Comparison of ENCODE assay signal across 31 cellular contexts in the genomic region with DNA sequence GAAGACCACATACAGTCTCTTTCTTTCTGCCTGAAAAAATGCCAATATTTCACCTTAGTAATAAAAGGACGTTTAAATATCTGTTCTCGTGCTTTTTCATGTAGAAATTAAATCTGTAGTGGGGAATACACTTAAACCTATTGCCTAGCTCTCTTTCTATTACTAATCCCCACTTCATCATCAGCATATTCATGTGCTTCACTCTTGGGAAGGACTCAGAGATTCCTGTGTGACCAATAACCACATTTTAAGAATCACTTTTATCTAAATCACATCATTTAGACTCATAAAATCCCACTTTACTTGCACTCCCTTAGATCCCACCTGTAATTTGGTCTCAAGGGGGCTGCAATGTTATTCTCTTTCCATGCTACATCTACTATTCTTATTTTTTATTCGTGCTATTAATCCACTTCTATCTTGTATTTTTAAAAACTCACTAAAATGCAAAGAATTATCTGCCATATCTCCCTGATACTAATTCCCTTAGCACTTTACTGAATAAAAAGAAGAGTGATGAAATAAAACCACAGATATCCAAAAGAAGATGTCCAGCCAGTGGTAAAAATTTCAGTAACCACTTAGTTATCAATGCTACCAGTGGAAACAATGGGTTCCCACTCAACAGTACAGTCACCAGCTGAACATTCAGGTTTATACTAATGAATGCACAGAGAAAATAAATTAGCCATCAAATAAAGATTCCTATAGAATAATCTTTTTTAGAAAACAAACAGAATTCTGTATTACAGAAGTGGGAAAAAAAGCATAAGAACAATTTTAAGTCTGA.
"Had no signal": no experiment of that assay in that cellular context is flagged by ENCODE, and none has a peak within 500 bp of the region (broad histone marks: within the 10 kb centered on the region; RNA-seq: fewer than 3 reads in every experiment).

No MANE protein-coding gene starts in this region.

- H3K27ac ChIP-seq: adrenal gland, left lung, lower lobe of right lung, neural progenitor cell, right lobe of liver, skin epidermis, tibial artery, upper lobe of right lung had no signal

- DNase-seq: activated CD4-positive, alpha-beta memory T cell treated with anti-CD3 and anti-CD28 coated beads for 36 hours; activated CD4-positive, alpha-beta T cell treated with anti-CD3 and anti-CD28 coated beads, Interleukin-2, amount 10 ng/mL, durations not matched to agents 24 days and 14 days; activated CD4-positive, CD25-positive, alpha-beta regulatory T cell treated with anti-CD3 and anti-CD28 coated beads, Interleukin-2, amount 50 U/mL, for 72 hours; activated CD8-positive, alpha-beta memory T cell treated with anti-CD3 and anti-CD28 coated beads, Interleukin-2, amount 50 U/mL, for 4 hours; activated effector memory CD4-positive, alpha-beta T cell treated with anti-CD3 and anti-CD28 coated beads, Interleukin-2, amount 50 U/mL, for 16 hours; activated naive CD4-positive, alpha-beta T cell treated with anti-CD3 and anti-CD28 coated beads for 36 hours; activated naive CD8-positive, alpha-beta T cell treated with anti-CD3 and anti-CD28 coated beads for 36 hours; activated T-cell treated with anti-CD3 and anti-CD28 coated beads, Interleukin-2, amount 50 U/mL, for 1 hour; adrenal gland; dermis blood vessel endothelial cell; effector CD8-positive, alpha-beta T cell; left lung; lower lobe of right lung; mesendoderm; natural killer cell; occipital lobe; posterior cingulate gyrus; right lobe of liver; stimulated activated CD4-positive, alpha-beta T cell treated with anti-CD3 and anti-CD28 coated beads, Interleukin-12 subunit alpha, Interleukin-12 subunit beta, amount 100 ng/mL, for 4 hours; stimulated activated CD4-positive, alpha-beta T cell treated with anti-CD3 and anti-CD28 coated beads, Interleukin-4, amount 100 ng/mL, for 24 hours; stimulated activated naive CD8-positive, alpha-beta T cell treated with anti-CD3 and anti-CD28 coated beads, Interleukin-15, amount 100 ng/mL, for 72 hours; tibial artery; upper lobe of right lung had no signal

- H3K27me3 Mint-ChIP-seq: activated CD4-positive, alpha-beta memory T cell treated with anti-CD3 and anti-CD28 coated beads for 36 hours; activated CD4-positive, alpha-beta T cell treated with anti-CD3 and anti-CD28 coated beads, Interleukin-2, amount 10 ng/mL, durations not matched to agents 24 days and 14 days; central memory CD8-positive, alpha-beta T cell; stimulated activated naive CD8-positive, alpha-beta T cell treated with anti-CD3 and anti-CD28 coated beads, Interleukin-15, amount 100 ng/mL, for 72 hours had no signal

- H3K27me3 ChIP-seq: adrenal gland, left lung, right lobe of liver, tibial artery, upper lobe of right lung had no signal

- H3K9ac ChIP-seq: neural progenitor cell had no signal

- H3K36me3 Mint-ChIP-seq: activated CD4-positive, alpha-beta memory T cell treated with anti-CD3 and anti-CD28 coated beads for 36 hours; activated naive CD8-positive, alpha-beta T cell treated with anti-CD3 and anti-CD28 coated beads for 36 hours; natural killer cell; neural progenitor cell; stimulated activated effector memory CD8-positive, alpha-beta T cell treated with anti-CD3 and anti-CD28 coated beads, Interleukin-12 subunit alpha, Interleukin-12 subunit beta, amount 100 ng/mL, for 72 hours had no signal

- H3K4me3 Mint-ChIP-seq: activated CD4-positive, alpha-beta memory T cell treated with anti-CD3 and anti-CD28 coated beads for 36 hours; activated CD4-positive, alpha-beta T cell treated with anti-CD3 and anti-CD28 coated beads, Interleukin-2, amount 10 ng/mL, durations not matched to agents 24 days and 14 days; activated naive CD4-positive, alpha-beta T cell treated with anti-CD3 and anti-CD28 coated beads for 36 hours; activated naive CD8-positive, alpha-beta T cell treated with anti-CD3 and anti-CD28 coated beads for 36 hours; activated T-helper 1 cell treated with anti-CD3 and anti-CD28 coated beads, Interleukin-12 subunit alpha, Interleukin-12 subunit beta, Interleukin-2, Interleukin-4 antibody, amounts not matched to agents 30 ng/mL and 10 ng/mL and 1 ng/mL, durations not matched to agents 14 hours and 24 hours and 36 hours; central memory CD8-positive, alpha-beta T cell; natural killer cell; neural progenitor cell; stimulated activated effector memory CD8-positive, alpha-beta T cell treated with anti-CD3 and anti-CD28 coated beads, Interleukin-12 subunit alpha, Interleukin-12 subunit beta, amount 100 ng/mL, for 72 hours; stimulated activated naive CD8-positive, alpha-beta T cell treated with anti-CD3 and anti-CD28 coated beads, Interleukin-15, amount 100 ng/mL, for 72 hours had no signal

- H2AFZ ChIP-seq: neural progenitor cell had no signal

- H3K4me1 Mint-ChIP-seq: activated CD4-positive, alpha-beta T cell treated with anti-CD3 and anti-CD28 coated beads, Interleukin-2, amount 10 ng/mL, durations not matched to agents 24 days and 14 days; activated naive CD8-positive, alpha-beta T cell treated with anti-CD3 and anti-CD28 coated beads for 36 hours; central memory CD8-positive, alpha-beta T cell; natural killer cell; stimulated activated effector memory CD8-positive, alpha-beta T cell treated with anti-CD3 and anti-CD28 coated beads, Interleukin-12 subunit alpha, Interleukin-12 subunit beta, amount 100 ng/mL, for 72 hours; stimulated activated naive CD8-positive, alpha-beta T cell treated with anti-CD3 and anti-CD28 coated beads, Interleukin-15, amount 100 ng/mL, for 72 hours had no signal

- H3K36me3 ChIP-seq: adrenal gland, left lung, lower lobe of right lung, neural progenitor cell, right lobe of liver, upper lobe of right lung had no signal

- H3K9me3 ChIP-seq: adrenal gland, left lung, lower lobe of right lung, right lobe of liver, tibial artery, upper lobe of right lung had no signal

- H3K27ac Mint-ChIP-seq: activated CD4-positive, alpha-beta memory T cell treated with anti-CD3 and anti-CD28 coated beads for 36 hours; activated CD4-positive, alpha-beta T cell treated with anti-CD3 and anti-CD28 coated beads, Interleukin-2, amount 10 ng/mL, durations not matched to agents 24 days and 14 days; activated naive CD4-positive, alpha-beta T cell treated with anti-CD3 and anti-CD28 coated beads for 36 hours; activated naive CD8-positive, alpha-beta T cell treated with anti-CD3 and anti-CD28 coated beads for 36 hours; activated T-helper 1 cell treated with anti-CD3 and anti-CD28 coated beads, Interleukin-12 subunit alpha, Interleukin-12 subunit beta, Interleukin-2, Interleukin-4 antibody, amounts not matched to agents 30 ng/mL and 10 ng/mL and 1 ng/mL, durations not matched to agents 14 hours and 24 hours and 36 hours; natural killer cell; neural progenitor cell; stimulated activated effector memory CD8-positive, alpha-beta T cell treated with anti-CD3 and anti-CD28 coated beads, Interleukin-12 subunit alpha, Interleukin-12 subunit beta, amount 100 ng/mL, for 72 hours; stimulated activated naive CD8-positive, alpha-beta T cell treated with anti-CD3 and anti-CD28 coated beads, Interleukin-15, amount 100 ng/mL, for 72 hours had no signal

- H3K9me3 Mint-ChIP-seq: activated CD4-positive, alpha-beta memory T cell treated with anti-CD3 and anti-CD28 coated beads for 36 hours; activated CD4-positive, alpha-beta T cell treated with anti-CD3 and anti-CD28 coated beads, Interleukin-2, amount 10 ng/mL, durations not matched to agents 24 days and 14 days; activated naive CD4-positive, alpha-beta T cell treated with anti-CD3 and anti-CD28 coated beads for 36 hours; activated naive CD8-positive, alpha-beta T cell treated with anti-CD3 and anti-CD28 coated beads for 36 hours; activated T-helper 1 cell treated with anti-CD3 and anti-CD28 coated beads, Interleukin-12 subunit alpha, Interleukin-12 subunit beta, Interleukin-2, Interleukin-4 antibody, amounts not matched to agents 30 ng/mL and 10 ng/mL and 1 ng/mL, durations not matched to agents 14 hours and 24 hours and 36 hours; neural progenitor cell; stimulated activated naive CD8-positive, alpha-beta T cell treated with anti-CD3 and anti-CD28 coated beads, Interleukin-15, amount 100 ng/mL, for 72 hours had no signal

- H3K4me1 ChIP-seq: adrenal gland, left lung, lower lobe of right lung, neural progenitor cell, right lobe of liver, upper lobe of right lung had no signal

- H3K4me3 ChIP-seq: adrenal gland, left lung, lower lobe of right lung, neural progenitor cell, right lobe of liver, skin epidermis, tibial artery, upper lobe of right lung had no signal

- H3K4me2 ChIP-seq: neural progenitor cell had no signal

- FAIRE-seq: bronchial epithelial cell, colon, frontal cortex had no signal
